In genomic region chr13:105019073-105019472, GRCh38 we compare ENCODE assay signal across 1 cellular context.
TF ChIP-seq lines count a peak whose summit lies in the region.

No MANE protein-coding gene starts in this region.

TF ChIP-seq in HepG2, 621 proteins besides CTCF, POLR2A, EP300 and RAD21 (continued from another document):
- TF ChIP-seq FOXP4 (CRISPR knock-in tag; IDR thresholded peaks at IDR 0.05) (no peak), ZNF441 (CRISPR knock-in tag; IDR thresholded peaks at IDR 0.05; ENCODE audit: borderline replicate concordance) (no peak), RNF2 (conservative IDR thresholded peaks at IDR 0.05; ENCODE audit: low read depth) (no peak)
